ENCODE assay signal across 11 cellular contexts in the genomic region with DNA sequence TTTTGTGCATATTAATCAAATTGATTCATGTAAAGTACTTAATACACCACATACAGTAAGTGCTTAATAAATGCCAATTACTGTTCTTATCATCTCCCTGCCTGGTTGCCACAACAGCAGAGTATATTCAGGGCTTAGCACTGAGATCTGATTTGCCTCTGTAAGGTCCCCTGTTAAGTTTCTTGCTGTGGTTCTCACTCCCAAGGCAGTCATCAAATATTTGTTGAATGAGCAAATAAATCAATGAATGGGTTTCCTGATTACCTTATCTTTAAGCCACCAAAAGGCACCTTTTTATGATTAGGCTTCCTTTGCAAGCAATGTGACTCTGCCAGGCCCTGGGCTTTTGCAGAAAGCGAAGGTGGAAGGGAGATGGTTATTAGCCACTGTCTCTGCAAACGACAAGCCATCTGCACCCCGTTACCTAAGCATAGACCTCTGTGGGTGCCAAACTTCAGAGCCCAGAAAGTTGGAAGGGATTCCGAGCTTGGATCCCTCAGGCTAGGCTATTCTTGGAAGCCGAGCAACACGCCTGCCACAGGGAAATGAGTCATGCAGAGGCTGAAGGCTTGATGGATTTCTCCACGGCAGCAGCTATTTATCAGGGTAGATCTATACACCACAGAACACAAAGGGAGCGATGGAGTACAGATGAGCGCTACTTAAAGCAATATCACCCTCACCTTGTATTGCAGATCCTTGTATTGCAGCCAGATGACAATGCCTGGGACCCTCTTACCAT.
DNase-seq lines count a peak whose midpoint lies in the region; ATAC-seq and TF ChIP-seq lines count a peak whose summit lies in the region.
"Had no signal": no experiment of that assay in that cellular context is flagged by ENCODE, and none has a peak within 500 bp of the region (broad histone marks: within the 10 kb centered on the region; RNA-seq: fewer than 3 reads in every experiment).

No MANE protein-coding gene starts in this region.

- no peaks in the 10 kb centered on the region for H4K20me1 ChIP-seq in osteoblast (ENCODE audit: insufficient read depth, low read length)

- TF ChIP-seq CTCF in VCaP (conservative IDR thresholded peaks at IDR 0.05) (no peak), osteoblast (IDR thresholded peaks at IDR 0.05; ENCODE audit: extremely low read depth, low read depth, low read length) (no peak)

- DNase-seq in DMS153 (lab: John Stamatoyannopoulos, UW) (peak; percentile 53), globus pallidus (ENCODE audit: low spot score) (peak; percentile 34), posterior cingulate gyrus (peak; percentile 24 to 95 (median 70)), osteoblast (ENCODE audit: insufficient read length, low spot score, missing footprints) (no peak), 8988T (no peak), NCI-H1092 treated with DMSO at 0.1 percent for 48 hours (lab: John Stamatoyannopoulos, UW) (no peak)
- DNase-seq: activated CD4-positive, alpha-beta T cell treated with anti-CD3 and anti-CD28 coated beads for 1 hour; cortex of kidney had no signal

- H3K27ac ChIP-seq in VCaP (peak overlapping the region; percentile 74), osteoblast (ENCODE audit: low read depth, low read length) (no peak overlapping the region)
- H3K27ac ChIP-seq: skin epidermis had no signal

- H3K4me1 ChIP-seq in osteoblast (ENCODE audit: insufficient read depth, low read length): no peaks in the 10 kb centered on the region

- no peaks in the 10 kb centered on the region for H3K27me3 ChIP-seq in osteoblast (ENCODE audit: insufficient read depth, low read length)

- ATAC-seq in HG03025 (IDR thresholded peaks at IDR 0.05; ENCODE audit: low FRiP score, unreplicated experiment): no peak

- no peaks in the 10 kb centered on the region for H3K9me3 ChIP-seq in osteoblast (ENCODE audit: low read depth, low read length)

- H3K4me2 ChIP-seq in osteoblast (ENCODE audit: insufficient read depth, low read length): no peak overlapping the region

- no peaks in the 10 kb centered on the region for H3K36me3 ChIP-seq in osteoblast (ENCODE audit: insufficient read depth, low read length)

- H2AFZ ChIP-seq in osteoblast (ENCODE audit: low read length): no peak overlapping the region

- intact Hi-C loops in posterior cingulate gyrus (cut with DNase I): no loop called here

- H3K79me2 ChIP-seq in osteoblast (ENCODE audit: insufficient read depth, low read length): no peaks in the 10 kb centered on the region

- H3K4me3 ChIP-seq in osteoblast (ENCODE audit: insufficient read depth, low read length): no peak overlapping the region
- H3K4me3 ChIP-seq: skin epidermis had no signal

Comparison
In these comparisons a context has a peak if more than half of its experiments do, and no peak if none do; other contexts are left out.
1. DNase-seq: peak in DMS153 (single experiment), globus pallidus (single experiment) and posterior cingulate gyrus (10 of 10); none in osteoblast (single experiment), 8988T (single experiment) and NCI-H1092 treated with DMSO at 0.1 percent for 48 hours (single experiment).